ENCODE assay signal across 8 cellular contexts in the genomic region with DNA sequence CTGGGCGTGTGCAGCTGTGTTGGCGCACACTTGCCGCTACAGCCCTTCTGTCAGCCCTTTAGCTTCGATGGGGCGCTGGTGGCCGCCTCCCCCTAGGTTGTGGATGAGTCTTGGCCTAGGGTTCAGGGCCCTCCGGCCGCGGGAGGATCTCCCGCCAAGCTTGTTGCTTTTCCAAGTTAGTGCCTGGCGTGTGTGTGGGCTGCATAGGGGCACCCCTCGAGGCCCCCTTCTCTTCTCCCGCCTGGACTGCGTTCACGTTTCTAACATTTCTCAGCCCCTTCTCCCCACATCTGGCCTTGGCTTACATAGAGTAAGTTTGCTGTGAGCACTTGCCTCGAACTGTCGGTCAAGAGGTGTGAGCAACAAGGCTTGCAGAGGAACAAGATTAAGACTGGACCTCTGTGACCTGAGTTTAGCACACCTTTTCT. TPM values are rescaled to one million over a fixed set of nuclear protein-coding genes. Genes with fewer than 3 reads are reported as not detected.
DNase-seq lines count a peak whose midpoint lies in the region; ATAC-seq, FAIRE-seq and TF ChIP-seq lines count a peak whose summit lies in the region.

No MANE protein-coding gene starts in this region.

- H3K9me3 ChIP-seq in adrenal gland (replicated peaks in 1 of 3) (no peaks in the 10 kb centered on the region), HepG2 (ENCODE audit: low read length) (no peaks in the 10 kb centered on the region), thymus (ENCODE audit: control insufficient read depth) (no peaks in the 10 kb centered on the region)

- peak overlapping the region in 4 of 5 donors; percentile 62 to 89 (median 77) for H3K27ac ChIP-seq in adrenal gland
- H3K27ac ChIP-seq in HepG2 (ENCODE audit: extremely low read length, insufficient read depth, low read length): no peak overlapping the region
- H3K27ac ChIP-seq in thymus (ENCODE audit: low read depth): peak overlapping the region; percentile 82

- ATAC-seq in HepG2: no peak; the same call in 2 of the 3 replicates
- no peak for ATAC-seq in GM21619 (IDR thresholded peaks at IDR 0.05; ENCODE audit: unreplicated experiment)
- no peak for ATAC-seq in GM21723 (IDR thresholded peaks at IDR 0.05; ENCODE audit: unreplicated experiment)

- no TSS peak for BruUV-seq in HepG2 (replicated peaks; lab: Mats Ljungman, UMichigan)

- peaks cover 12 to 15% of the 10 kb centered on the region in 2 donors for H3K4me1 ChIP-seq in adrenal gland (replicated peaks in 1 of 2)
- peaks cover 8% of the 10 kb centered on the region; the same call in 1 of the 2 replicates for H3K4me1 ChIP-seq in HepG2 (ENCODE audit: insufficient read depth, low read length)
- peaks cover 14% of the 10 kb centered on the region for H3K4me1 ChIP-seq in thymus (ENCODE audit: control insufficient read depth, insufficient read depth, low read length)

- H3K4me3 Mint-ChIP-seq in T-helper 2 cell treated with Interferon-gamma antibody and Interleukin-4, amounts not matched to agents 5 μg/mL and 100 μg/mL, for 36 hours: peak overlapping the region; percentile 92

- DNase-seq in T-helper 2 cell treated with Interferon-gamma antibody and Interleukin-4, amounts not matched to agents 5 μg/mL and 100 μg/mL, for 36 hours (ENCODE audit: low spot score): no peak
- DNase-seq in T-helper 2 cell (no peak), adrenal gland (no peak), HepG2 (ENCODE audit: low spot score) (no peak), MV-4-11 (lab: John Stamatoyannopoulos, UW) (no peak)

- no peaks in the 10 kb centered on the region for H3K36me3 ChIP-seq in adrenal gland (replicated peaks in 1 of 2)
- no peaks in the 10 kb centered on the region for H3K36me3 ChIP-seq in HepG2 (replicated peaks in 1 of 2; ENCODE audit: control insufficient read depth in 1 of 2, insufficient read depth in 2 of 2, low read length in 2 of 2)
- no peaks in the 10 kb centered on the region for H3K36me3 ChIP-seq in thymus (ENCODE audit: control insufficient read depth, insufficient read depth)

- 6 to 28% (median 7%) methylated on average over 2 to 17 of the region's 17 CpGs for WGBS in adrenal gland, 4 donors
- WGBS in HepG2 (ENCODE audit: low lambda C conversion rate): 17% methylated on average over 16 of the region's 17 CpGs
- 12% methylated on average over 17 of the region's 17 CpGs for WGBS in thymus

- no peaks in the 10 kb centered on the region for H3K9me3 Mint-ChIP-seq in T-helper 2 cell treated with Interferon-gamma antibody and Interleukin-4, amounts not matched to agents 5 μg/mL and 100 μg/mL, for 36 hours

- intact Hi-C loops in adrenal gland (cut with DNase I): no loop called here
- intact Hi-C loops in HepG2 (cut with micrococcal nuclease; ENCODE audit: unreplicated experiment): loop anchor here (1.0 kb wide), 1 partner anchor 34 kb away; the partner anchor contains the start of gene RIMOC1

- peak overlapping the region; percentile 28; the same call in 1 of the 2 replicates for H3K9ac ChIP-seq in HepG2 (ENCODE audit: insufficient read depth, low read depth, low read length)

- no peaks in the 10 kb centered on the region for H3K27me3 Mint-ChIP-seq in T-helper 2 cell treated with Interferon-gamma antibody and Interleukin-4, amounts not matched to agents 5 μg/mL and 100 μg/mL, for 36 hours (ENCODE audit: low read depth)

- H3K4me3 ChIP-seq in adrenal gland: peak overlapping the region in 2 of 4 donors; percentile 61 to 85
- peak overlapping the region; percentile 22 to 68 (median 54); a peak in 5 of 6 replicates for H3K4me3 ChIP-seq in HepG2 (replicated peaks in 1 of 3; ENCODE audit: insufficient read depth in 1 of 3, low read depth in 2 of 3, low read length in 3 of 3)
- H3K4me3 ChIP-seq in thymus (ENCODE audit: low read length): peak overlapping the region; percentile 84

- no peaks in the 10 kb centered on the region for H3K79me2 ChIP-seq in HepG2 (ENCODE audit: insufficient read depth, low read length)

- no peak for FAIRE-seq in HepG2 (lab: Jason Lieb, UNC)

- H3K4me1 Mint-ChIP-seq in T-helper 2 cell treated with Interferon-gamma antibody and Interleukin-4, amounts not matched to agents 5 μg/mL and 100 μg/mL, for 36 hours (ENCODE audit: low read depth): peaks cover 50% of the 10 kb centered on the region

- H3K27ac Mint-ChIP-seq in T-helper 2 cell treated with Interferon-gamma antibody and Interleukin-4, amounts not matched to agents 5 μg/mL and 100 μg/mL, for 36 hours: peak overlapping the region; percentile 87

- peak overlapping the region; percentile 61 for H3K4me2 ChIP-seq in HepG2 (ENCODE audit: low read depth, low read length)

- in situ Hi-C loops in HepG2 (cut with HindIII; ENCODE audit: extremely low pct_ligation_motif_present, low pct_unique_long_range_greater_than_20kb): loop anchor here (25.0 kb wide), 2 partner anchors 717 to 892 kb away; partner anchors contain the start of gene CCDC152

- CTCF ChIA-PET in HepG2 (lab: Yijun Ruan, JAX; ENCODE audit: low intra/inter-chr PET ratio, low total read pairs): no interaction called here

- no peak overlapping the region for H2AFZ ChIP-seq in HepG2 (ENCODE audit: low read length)

- no peak for TF ChIP-seq EP300 in HepG2 (IDR thresholded peaks at IDR 0.05; ENCODE audit: low read depth in 2 of 2, low read length in 2 of 2)
- TF ChIP-seq EP300 in HepG2 (CRISPR knock-in tag; IDR thresholded peaks at IDR 0.05; ENCODE audit: borderline replicate concordance): no peak

- TF ChIP-seq POLR2A in adrenal gland (IDR thresholded peaks at IDR 0.05): no peak
- no peak for TF ChIP-seq POLR2A in HepG2 (IDR thresholded peaks at IDR 0.05; ENCODE audit: insufficient read depth in 1 of 2, low read depth in 2 of 2, low read length in 2 of 2)

- H4K20me1 ChIP-seq in HepG2 (ENCODE audit: insufficient read depth, low read length): no peaks in the 10 kb centered on the region

- POLR2A ChIA-PET in HepG2 (lab: Yijun Ruan, JAX): no interaction called here

- TF ChIP-seq CTCF in adrenal gland (IDR thresholded peaks at IDR 0.05) (no peak), HepG2 (CRISPR knock-in tag; IDR thresholded peaks at IDR 0.05) (no peak)

- peaks cover 12% of the 10 kb centered on the region for H3K36me3 Mint-ChIP-seq in T-helper 2 cell treated with Interferon-gamma antibody and Interleukin-4, amounts not matched to agents 5 μg/mL and 100 μg/mL, for 36 hours (ENCODE audit: low read depth)

- no peak for TF ChIP-seq RAD21 in HepG2 (CRISPR knock-in tag; IDR thresholded peaks at IDR 0.05)

- H3K27me3 ChIP-seq in adrenal gland: no peaks in the 10 kb centered on the region
- H3K27me3 ChIP-seq in HepG2 (ENCODE audit: control insufficient read depth in 1 of 2, insufficient read depth in 2 of 2, low read length in 2 of 2): peaks cover 0 to 8% of the 10 kb centered on the region in 2 experiments; a peak in 2 of 5 replicates
- no peaks in the 10 kb centered on the region for H3K27me3 ChIP-seq in thymus (ENCODE audit: control insufficient read depth, insufficient read depth)

RNA-seq across cellular contexts. Expression of gene OXCT1, which starts 0.4 kb away (rescaled TPM):
- total RNA-seq in adrenal gland (10 to 100 TPM in 6 of 8 donors, 1 to 10 TPM in 2; 9.0 to 27.9 (median 11.9) TPM), HepG2 (2016; rRNA removed; fragmentation: Illumina TruSeq; extraction: Trizol) (3.7 and 4.7 TPM in 2 replicates)
- polyA plus RNA-seq in adrenal gland (10 to 100 TPM in 1 of 3 donors, 1 to 10 TPM in 2; 3.3 to 31.9 (median 7.0) TPM), HepG2 (2011; rRNA removed) (0.50 and 0.92 TPM in 2 replicates), thymus (44.1 TPM)
- 1.0 and 1.4 TPM in 2 replicates for total RNA-seq in HepG2 (2016; cell fraction: cytosol; rRNA removed; fragmentation: Illumina TruSeq; extraction: Trizol; ENCODE audit: low read depth)
- 3.9 and 4.1 TPM in 2 replicates for total RNA-seq in HepG2 (2016; cell fraction: insoluble cytoplasmic fraction; rRNA removed; fragmentation: Illumina TruSeq; extraction: Trizol)
- 1.2 and 1.3 TPM in 2 replicates for total RNA-seq in HepG2 (2016; cell fraction: membrane; rRNA removed; fragmentation: Illumina TruSeq; extraction: Trizol)
- total RNA-seq in HepG2 (2016; cell fraction: nucleus; rRNA removed; fragmentation: Illumina TruSeq; extraction: Trizol): 3.3 and 3.8 TPM in 2 replicates
- 0.37 and 0.50 TPM in 2 replicates for polyA plus RNA-seq in HepG2 (2011; cell fraction: cytosol; rRNA removed)
- 0.56 and 0.87 TPM in 2 replicates for polyA plus RNA-seq in HepG2 (2011; cell fraction: nucleus; rRNA removed)
- polyA plus RNA-seq in HepG2 (2012): 0.79 and 1.3 TPM in 2 replicates
- polyA plus RNA-seq in HepG2 (2016; cell fraction: cytosol; fragmentation: Illumina TruSeq; extraction: Trizol; ENCODE audit: low read depth): 0.46 and 0.79 TPM in 2 replicates
- polyA plus RNA-seq in HepG2 (2016; cell fraction: insoluble cytoplasmic fraction; fragmentation: Illumina TruSeq; extraction: Trizol; ENCODE audit: low read depth): 3.2 and 4.3 TPM in 2 replicates
- 0.55 and 0.74 TPM in 2 replicates for polyA plus RNA-seq in HepG2 (2016; cell fraction: membrane; fragmentation: Illumina TruSeq; extraction: Trizol; ENCODE audit: low read depth)
- polyA plus RNA-seq in HepG2 (2016; cell fraction: nucleus; fragmentation: Illumina TruSeq; extraction: Trizol; ENCODE audit: insufficient read depth, low read depth): 3.2 and 5.5 TPM in 2 replicates
- 0.34 and 26.6 TPM in 2 replicates for polyA minus RNA-seq in HepG2 (2011; rRNA and poly(A)+ RNA removed; ENCODE audit: low replicate concordance)
- 0.89 and 1.1 TPM in 2 replicates for polyA minus RNA-seq in HepG2 (2011; cell fraction: cytosol; rRNA and poly(A)+ RNA removed)
- polyA minus RNA-seq in HepG2 (2011; cell fraction: nucleus; rRNA and poly(A)+ RNA removed): 2.2 and 3.5 TPM in 2 replicates

RNA-seq across cellular contexts. Expression of gene RIMOC1, which starts 33.5 kb away (rescaled TPM):
- 10 to 100 TPM in 7 of 8 donors, 1 to 10 TPM in 1; 9.9 to 33.3 (median 21.8) TPM for total RNA-seq in adrenal gland
- 10 to 100 TPM in 1 of 3 donors, 1 to 10 TPM in 2; 4.2 to 22.2 (median 4.7) TPM for polyA plus RNA-seq in adrenal gland
- total RNA-seq in HepG2 (2016; rRNA removed; fragmentation: Illumina TruSeq; extraction: Trizol): 16.9 and 29.6 TPM in 2 replicates
- 2.1 and 3.2 TPM in 2 replicates for total RNA-seq in HepG2 (2016; cell fraction: cytosol; rRNA removed; fragmentation: Illumina TruSeq; extraction: Trizol; ENCODE audit: low read depth)
- 16.3 and 28.2 TPM in 2 replicates for total RNA-seq in HepG2 (2016; cell fraction: insoluble cytoplasmic fraction; rRNA removed; fragmentation: Illumina TruSeq; extraction: Trizol)
- 8.4 and 10.2 TPM in 2 replicates for total RNA-seq in HepG2 (2016; cell fraction: membrane; rRNA removed; fragmentation: Illumina TruSeq; extraction: Trizol)
- total RNA-seq in HepG2 (2016; cell fraction: nucleus; rRNA removed; fragmentation: Illumina TruSeq; extraction: Trizol): 16.6 and 17.0 TPM in 2 replicates
- 10.7 and 16.3 TPM in 2 replicates for polyA plus RNA-seq in HepG2 (2011; rRNA removed)
- polyA plus RNA-seq in HepG2 (2011; cell fraction: cytosol; rRNA removed): 5.3 and 9.7 TPM in 2 replicates
- 4.2 and 7.0 TPM in 2 replicates for polyA plus RNA-seq in HepG2 (2011; cell fraction: nucleus; rRNA removed)
- 4.9 and 6.3 TPM in 2 replicates for polyA plus RNA-seq in HepG2 (2012)
- 0.43 and 0.46 TPM in 2 replicates for polyA plus RNA-seq in HepG2 (2016; cell fraction: cytosol; fragmentation: Illumina TruSeq; extraction: Trizol; ENCODE audit: low read depth)
- polyA plus RNA-seq in HepG2 (2016; cell fraction: insoluble cytoplasmic fraction; fragmentation: Illumina TruSeq; extraction: Trizol; ENCODE audit: low read depth): 22.9 and 25.4 TPM in 2 replicates
- polyA plus RNA-seq in HepG2 (2016; cell fraction: membrane; fragmentation: Illumina TruSeq; extraction: Trizol; ENCODE audit: low read depth): 3.7 and 4.4 TPM in 2 replicates
- polyA plus RNA-seq in HepG2 (2016; cell fraction: nucleus; fragmentation: Illumina TruSeq; extraction: Trizol; ENCODE audit: insufficient read depth, low read depth): 15.6 and 15.8 TPM in 2 replicates
- 14.1 and 35.2 TPM in 2 replicates for polyA minus RNA-seq in HepG2 (2011; rRNA and poly(A)+ RNA removed; ENCODE audit: low replicate concordance)
- 9.8 and 10.4 TPM in 2 replicates for polyA minus RNA-seq in HepG2 (2011; cell fraction: cytosol; rRNA and poly(A)+ RNA removed)
- 12.9 and 17.0 TPM in 2 replicates for polyA minus RNA-seq in HepG2 (2011; cell fraction: nucleus; rRNA and poly(A)+ RNA removed)
- 10.9 TPM for polyA plus RNA-seq in thymus

RNA-seq across cellular contexts. Expression of gene FBXO4, which starts 54.4 kb away (rescaled TPM):
- 10 to 100 TPM in 6 of 8 donors, 1 to 10 TPM in 2; 8.7 to 17.3 (median 13.7) TPM for total RNA-seq in adrenal gland
- 10 to 100 TPM; 12.1 to 15.4 (median 13.7) TPM for polyA plus RNA-seq in adrenal gland
- 16.4 and 19.1 TPM in 2 replicates for total RNA-seq in HepG2 (2016; rRNA removed; fragmentation: Illumina TruSeq; extraction: Trizol)
- 7.8 and 8.7 TPM in 2 replicates for total RNA-seq in HepG2 (2016; cell fraction: cytosol; rRNA removed; fragmentation: Illumina TruSeq; extraction: Trizol; ENCODE audit: low read depth)
- 16.4 and 21.2 TPM in 2 replicates for total RNA-seq in HepG2 (2016; cell fraction: insoluble cytoplasmic fraction; rRNA removed; fragmentation: Illumina TruSeq; extraction: Trizol)
- total RNA-seq in HepG2 (2016; cell fraction: membrane; rRNA removed; fragmentation: Illumina TruSeq; extraction: Trizol): 7.0 and 9.4 TPM in 2 replicates
- total RNA-seq in HepG2 (2016; cell fraction: nucleus; rRNA removed; fragmentation: Illumina TruSeq; extraction: Trizol): 13.5 and 13.6 TPM in 2 replicates
- polyA plus RNA-seq in HepG2 (2011; rRNA removed): 3.9 and 5.2 TPM in 2 replicates
- 1.9 and 3.5 TPM in 2 replicates for polyA plus RNA-seq in HepG2 (2011; cell fraction: cytosol; rRNA removed)
- polyA plus RNA-seq in HepG2 (2011; cell fraction: nucleus; rRNA removed): 1.7 and 2.0 TPM in 2 replicates
- polyA plus RNA-seq in HepG2 (2012): 4.3 and 6.1 TPM in 2 replicates
- polyA plus RNA-seq in HepG2 (2016; cell fraction: cytosol; fragmentation: Illumina TruSeq; extraction: Trizol; ENCODE audit: low read depth): 2.4 and 3.0 TPM in 2 replicates
- polyA plus RNA-seq in HepG2 (2016; cell fraction: insoluble cytoplasmic fraction; fragmentation: Illumina TruSeq; extraction: Trizol; ENCODE audit: low read depth): 15.9 and 21.4 TPM in 2 replicates
- polyA plus RNA-seq in HepG2 (2016; cell fraction: membrane; fragmentation: Illumina TruSeq; extraction: Trizol; ENCODE audit: low read depth): 4.7 and 6.1 TPM in 2 replicates
- polyA plus RNA-seq in HepG2 (2016; cell fraction: nucleus; fragmentation: Illumina TruSeq; extraction: Trizol; ENCODE audit: insufficient read depth, low read depth): 11.5 and 14.5 TPM in 2 replicates
- polyA minus RNA-seq in HepG2 (2011; rRNA and poly(A)+ RNA removed; ENCODE audit: low replicate concordance): 1.9 and 4.3 TPM in 2 replicates
- 1.2 and 2.2 TPM in 2 replicates for polyA minus RNA-seq in HepG2 (2011; cell fraction: cytosol; rRNA and poly(A)+ RNA removed)
- polyA minus RNA-seq in HepG2 (2011; cell fraction: nucleus; rRNA and poly(A)+ RNA removed): 7.3 and 9.7 TPM in 2 replicates
- 27.2 TPM for polyA plus RNA-seq in thymus
